In the genomic region with DNA sequence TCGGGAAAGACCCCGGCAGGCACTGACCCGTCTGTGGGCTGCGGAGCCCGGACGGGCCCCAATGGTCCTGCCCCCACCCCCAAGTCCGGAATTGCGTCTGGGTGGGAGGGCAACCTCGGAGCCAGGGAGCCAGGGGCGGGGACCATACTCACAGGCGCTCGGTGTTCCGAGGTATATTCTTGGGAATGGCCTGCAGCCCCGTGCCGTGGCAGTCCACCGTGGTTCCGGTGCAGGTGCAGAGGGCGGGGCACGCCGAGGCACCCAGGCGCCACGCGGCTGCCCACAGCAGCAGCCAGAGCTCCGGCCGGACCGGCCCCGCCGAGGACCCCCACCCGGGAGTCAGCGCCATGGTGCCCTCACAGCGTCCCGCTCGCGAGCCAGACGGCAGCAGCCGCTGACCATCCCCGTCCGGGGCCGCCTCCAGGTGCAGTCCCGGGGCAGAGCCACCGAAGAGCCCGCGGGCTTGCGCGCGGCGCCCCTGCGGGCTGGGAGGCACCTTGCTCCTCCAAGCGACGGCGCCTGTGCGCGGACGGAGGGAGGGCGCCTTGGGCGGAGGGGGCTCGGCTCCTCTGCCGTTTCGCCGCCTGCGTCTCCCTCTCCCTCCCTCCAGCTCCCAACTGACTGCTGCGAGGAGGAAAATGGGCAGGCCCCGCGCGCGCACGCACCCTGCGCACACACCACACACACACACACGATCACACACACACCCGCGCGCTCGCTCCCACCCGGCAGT, we compare ENCODE assay signal across 10 cellular contexts. TPM values are rescaled to one million over a fixed set of nuclear protein-coding genes. Genes with fewer than 3 reads are reported as not detected.
DNase-seq lines count a peak whose midpoint lies in the region; ATAC-seq and TF ChIP-seq lines count a peak whose summit lies in the region.
"Had no signal": no experiment of that assay in that cellular context is flagged by ENCODE, and none has a peak within 500 bp of the region (broad histone marks: within the 10 kb centered on the region; RNA-seq: fewer than 3 reads in every experiment).

Gene SLIT1, minus strand, starts transcription at position 634 of the 733 bp plus-strand sequence. Its CDS starts 285 bp downstream, at position 349.

- CTCF ChIA-PET in HEK293 (lab: Yijun Ruan, JAX): interaction anchor here (0.5 to 3.4 kb wide), 6 partner anchors 10 to 963 kb away, joined by 3 to 17 read pairs (median 3); no protein-coding TSS in a partner anchor
- CTCF ChIA-PET in PC-9 (lab: Charles Lee): no interaction called here

- H2AFZ ChIP-seq in PC-9: no peak within 1 kb of the TSS

- no peaks in the 10 kb centered on the region for H4K20me1 ChIP-seq in PC-9 (ENCODE audit: insufficient read depth)

- H3K27ac ChIP-seq in HEK293 (ENCODE audit: extremely low read depth, low read depth, low read length): peak within 1 kb of the TSS; percentile 41; the same call in 1 of the 2 replicates
- no peak within 1 kb of the TSS for H3K27ac ChIP-seq in foreskin keratinocyte
- H3K27ac ChIP-seq in rectal smooth muscle tissue (ENCODE audit: low read depth, low read length): no peak within 1 kb of the TSS
- no peak within 1 kb of the TSS for H3K27ac ChIP-seq in PC-9
- H3K27ac ChIP-seq: left lung had no signal

- H3F3A ChIP-seq in PC-9 (ENCODE audit: insufficient read depth, low read depth): no peaks in the 10 kb centered on the region

- peaks cover 3% of the 10 kb centered on the region; the same call in 1 of the 2 replicates for H3K4me1 ChIP-seq in HEK293 (ENCODE audit: control insufficient read depth, insufficient read depth, low read length)
- no peaks in the 10 kb centered on the region for H3K4me1 ChIP-seq in foreskin keratinocyte
- no peaks in the 10 kb centered on the region for H3K4me1 ChIP-seq in rectal smooth muscle tissue (ENCODE audit: control insufficient read depth, insufficient read depth, low read length)
- H3K4me1 ChIP-seq in PC-9 (replicated peaks; ENCODE audit: insufficient read depth): no peaks in the 10 kb centered on the region

- H3K4me3 ChIP-seq in HEK293 (ENCODE audit: low read depth, low read length) (peak within 1 kb of the TSS; percentile 32), rectal smooth muscle tissue (ENCODE audit: low read length) (peak within 1 kb of the TSS; percentile 17), PC-9 (no peak within 1 kb of the TSS)
- H3K4me3 ChIP-seq: left lung had no signal

- H3K9me3 ChIP-seq in HEK293 (ENCODE audit: control insufficient read depth, insufficient read depth, low read depth, low read length) (no peaks in the 10 kb centered on the region), PC-9 (ENCODE audit: insufficient read depth, low read depth) (no peaks in the 10 kb centered on the region)
- H3K9me3 ChIP-seq: left lung had no signal

- no TSS peak for BruUV-seq in PC-9 (replicated peaks; lab: Mats Ljungman, UMichigan)

- H3K36me3 ChIP-seq in HEK293 (ENCODE audit: control insufficient read depth in 2 of 2, insufficient read depth in 1 of 2, low read length in 2 of 2) (no peaks in the 10 kb centered on the region), rectal smooth muscle tissue (ENCODE audit: control insufficient read depth, insufficient read depth, low read length) (no peaks in the 10 kb centered on the region), PC-9 (ENCODE audit: low read depth) (no peaks in the 10 kb centered on the region)
- H3K36me3 ChIP-seq: left lung had no signal

- ATAC-seq in foreskin keratinocyte (peak; percentile 17), HG02588 (IDR thresholded peaks at IDR 0.05; ENCODE audit: unreplicated experiment) (no peak)
- ATAC-seq: left lung had no signal

- no peak within 1 kb of the TSS for H3K4me2 ChIP-seq in PC-9

- H3K27me3 ChIP-seq in foreskin keratinocyte: peaks cover 94% of the 10 kb centered on the region
- H3K27me3 ChIP-seq in rectal smooth muscle tissue (ENCODE audit: control insufficient read depth, insufficient read depth, low read length): peaks cover 24% of the 10 kb centered on the region
- H3K27me3 ChIP-seq in PC-9 (ENCODE audit: insufficient read depth, low read depth): peaks cover 33% of the 10 kb centered on the region

- DNase-seq in NCI-H526 treated with DMSO at 0.1 percent for 48 hours (lab: John Stamatoyannopoulos, UW) (peak; percentile 40), foreskin keratinocyte (no peak), PC-9 (no peak), inferior parietal cortex (ENCODE audit: extremely low spot score) (no peak)
- DNase-seq in activated CD4-positive, alpha-beta T cell treated with anti-CD3 and anti-CD28 coated beads, Interleukin-2, amount 50 U/mL, for 1 hour: no peak
- DNase-seq: NCI-H2081 treated with DMSO at 0.1 percent for 48 hours had no signal

- H3K9me2 ChIP-seq in PC-9 (ENCODE audit: insufficient read depth): no peaks in the 10 kb centered on the region

- no peak within 1 kb of the TSS for H3K9ac ChIP-seq in rectal smooth muscle tissue (ENCODE audit: low read length)

- TF ChIP-seq CTCF in HEK293 (tag by site-specific recombination; IDR thresholded peaks at IDR 0.05): peak; percentile 70; the same call in 1 of the 2 replicates
- TF ChIP-seq CTCF in foreskin keratinocyte (conservative IDR thresholded peaks at IDR 0.05): no peak
- no peak for TF ChIP-seq CTCF in PC-9 (conservative IDR thresholded peaks at IDR 0.05)

- POLR2A ChIA-PET in HEK293 (lab: Yijun Ruan, JAX) (interaction anchor here (0.6 to 0.9 kb wide), 2 partner anchors 12 to 144 kb away, joined by 3 read pairs; no protein-coding TSS in a partner anchor), PC-9 (lab: Charles Lee; ENCODE audit: unreplicated experiment) (no interaction called here)

- H3K79me2 ChIP-seq in PC-9 (ENCODE audit: low read depth): no peaks in the 10 kb centered on the region

- intact Hi-C loops in PC-9 (cut with micrococcal nuclease; ENCODE audit: unreplicated experiment): no loop called here

TF ChIP-seq in HEK293, 187 proteins besides CTCF, POLR2A, EP300 and RAD21 (continues in another document):
- TF ChIP-seq ZBTB26 (tag by site-specific recombination; optimal IDR thresholded peaks at IDR 0.05) (peak; percentile 98), ZNF366 (tag by site-specific recombination; conservative IDR thresholded peaks at IDR 0.05) (peak; percentile 75), ZNF776 (tag by site-specific recombination; IDR thresholded peaks at IDR 0.05; ENCODE audit: borderline replicate concordance) (no peak), ZBTB20 (tag by site-specific recombination; IDR thresholded peaks at IDR 0.05) (peak; percentile 77), EGR2 (tag by site-specific recombination; IDR thresholded peaks at IDR 0.05; ENCODE audit: low read depth) (peak; percentile 82; the same call in 1 of the 2 replicates), ZNF18 (tag by site-specific recombination; IDR thresholded peaks at IDR 0.05) (peak; percentile 85), ZNF19 (tag by site-specific recombination; IDR thresholded peaks at IDR 0.05; ENCODE audit: low read depth) (no peak), ZNF175 (tag by site-specific recombination; IDR thresholded peaks at IDR 0.05) (no peak), HOXD13 (CRISPR knock-in tag; IDR thresholded peaks at IDR 0.05; ENCODE audit: borderline replicate concordance) (no peak)
- TF ChIP-seq, protein P1, sequence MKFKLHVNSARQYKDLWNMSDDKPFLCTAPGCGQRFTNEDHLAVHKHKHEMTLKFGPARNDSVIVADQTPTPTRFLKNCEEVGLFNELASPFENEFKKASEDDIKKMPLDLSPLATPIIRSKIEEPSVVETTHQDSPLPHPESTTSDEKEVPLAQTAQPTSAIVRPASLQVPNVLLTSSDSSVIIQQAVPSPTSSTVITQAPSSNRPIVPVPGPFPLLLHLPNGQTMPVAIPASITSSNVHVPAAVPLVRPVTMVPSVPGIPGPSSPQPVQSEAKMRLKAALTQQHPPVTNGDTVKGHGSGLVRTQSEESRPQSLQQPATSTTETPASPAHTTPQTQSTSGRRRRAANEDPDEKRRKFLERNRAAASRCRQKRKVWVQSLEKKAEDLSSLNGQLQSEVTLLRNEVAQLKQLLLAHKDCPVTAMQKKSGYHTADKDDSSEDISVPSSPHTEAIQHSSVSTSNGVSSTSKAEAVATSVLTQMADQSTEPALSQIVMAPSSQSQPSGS (tag by site-specific recombination; IDR thresholded peaks at IDR 0.05; ENCODE audit: low read depth): no peak
- TF ChIP-seq, protein P2, sequence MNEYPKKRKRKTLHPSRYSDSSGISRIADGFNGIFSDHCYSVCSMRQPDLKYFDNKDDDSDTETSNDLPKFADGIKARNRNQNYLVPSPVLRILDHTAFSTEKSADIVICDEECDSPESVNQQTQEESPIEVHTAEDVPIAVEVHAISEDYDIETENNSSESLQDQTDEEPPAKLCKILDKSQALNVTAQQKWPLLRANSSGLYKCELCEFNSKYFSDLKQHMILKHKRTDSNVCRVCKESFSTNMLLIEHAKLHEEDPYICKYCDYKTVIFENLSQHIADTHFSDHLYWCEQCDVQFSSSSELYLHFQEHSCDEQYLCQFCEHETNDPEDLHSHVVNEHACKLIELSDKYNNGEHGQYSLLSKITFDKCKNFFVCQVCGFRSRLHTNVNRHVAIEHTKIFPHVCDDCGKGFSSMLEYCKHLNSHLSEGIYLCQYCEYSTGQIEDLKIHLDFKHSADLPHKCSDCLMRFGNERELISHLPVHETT (tag by site-specific recombination; IDR thresholded peaks at IDR 0.05): no peak

RNA-seq across cellular contexts. Expression of gene SLIT1, which starts in this region (rescaled TPM):
- total RNA-seq in foreskin keratinocyte (not detected in 2 replicates), PC-9 (2021) (not detected in 2 replicates)
- 0.02 TPM in 1 of 2 replicates, not detected in the other for polyA plus RNA-seq in foreskin keratinocyte

Comparison
In these comparisons a context has a peak if more than half of its experiments do, and no peak if none do; other contexts are left out.
1. Peak in ATAC-seq in foreskin keratinocyte; RNA of the gene not detected or under 1 TPM.